Comparison of ENCODE assay signal across 9 cellular contexts in the genomic region with DNA sequence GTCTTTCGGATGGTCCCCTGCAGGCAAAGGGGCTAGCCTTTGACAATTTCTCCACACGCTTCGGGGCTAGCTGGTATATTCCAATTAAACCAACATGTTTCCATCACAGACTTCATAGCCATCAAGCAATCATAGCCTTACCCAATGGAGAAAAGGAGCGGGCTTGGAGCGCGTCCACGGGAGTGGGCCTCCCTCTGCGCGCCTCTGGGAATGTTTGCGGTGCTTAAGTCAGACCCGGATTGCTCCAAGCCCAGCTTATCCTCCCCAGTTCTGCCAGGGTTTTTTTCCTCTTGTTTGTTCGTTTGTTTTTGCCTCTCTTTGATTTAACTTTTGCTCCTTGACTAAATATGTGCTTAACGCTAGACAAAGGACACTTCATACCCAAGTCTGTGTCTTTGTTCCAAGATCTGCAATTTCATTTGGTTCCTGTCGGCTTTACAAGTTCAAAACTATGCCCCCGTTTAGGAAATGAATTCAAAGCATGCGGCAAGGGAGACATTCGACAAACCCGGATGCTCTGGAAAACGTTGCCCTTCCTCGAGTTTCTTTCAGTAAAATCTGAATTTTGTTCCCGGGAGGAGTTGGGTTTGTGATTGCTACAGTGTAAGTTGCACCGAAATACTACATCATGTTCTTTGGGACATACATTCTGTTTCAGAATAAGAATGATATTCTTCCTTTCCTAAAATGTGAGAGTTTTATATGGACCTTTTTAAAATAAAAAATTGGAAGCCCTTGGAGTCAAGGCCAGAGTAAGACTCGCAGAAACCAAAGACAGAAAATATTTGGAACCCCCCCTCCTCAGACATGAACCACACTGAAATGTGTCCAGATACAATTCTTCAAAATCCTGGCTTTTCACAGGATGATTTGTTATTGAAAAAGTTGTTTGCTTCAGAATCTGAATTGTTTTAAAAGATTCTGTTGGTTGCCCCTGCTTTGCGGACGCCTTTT. TPM values are rescaled to one million over a fixed set of nuclear protein-coding genes. Genes with fewer than 3 reads are reported as not detected.
A peak's percentile ranks its signal among the peaks of the same experiment; 100 is the strongest.
DNase-seq lines count a peak whose midpoint lies in the region; ATAC-seq lines count a peak whose summit lies in the region.
"Had no signal": no experiment of that assay in that cellular context is flagged by ENCODE, and none has a peak within 500 bp of the region (broad histone marks: within the 10 kb centered on the region; RNA-seq: fewer than 3 reads in every experiment).

No MANE protein-coding gene starts in this region.

- H3K4me1 Mint-ChIP-seq in T-helper 17 cell = peaks cover 11% of the 10 kb centered on the region

- H3K36me3 Mint-ChIP-seq in T-helper 17 cell (ENCODE audit: low read depth) = no peaks in the 10 kb centered on the region

- ATAC-seq in T-helper 17 cell = no peak
- no peak for ATAC-seq in HG03565 (IDR thresholded peaks at IDR 0.05; ENCODE audit: unreplicated experiment)

- H3K27me3 Mint-ChIP-seq in T-helper 17 cell = peaks cover 28% of the 10 kb centered on the region

- H3K27ac Mint-ChIP-seq in T-helper 17 cell = peak overlapping the region; percentile 16

- H3K9me3 ChIP-seq in T-helper 17 cell (ENCODE audit: control insufficient read depth, low read length, poor library complexity, severe bottlenecking) = no peaks in the 10 kb centered on the region

- DNase-seq in Daoy (ENCODE audit: low read depth) (peak; percentile 13), T-helper 17 cell (no peak), globus pallidus (ENCODE audit: low spot score) (peak; percentile 6), retina (peak; percentile 56), NCI-H1105 (lab: John Stamatoyannopoulos, UW) (no peak), head of caudate nucleus (no peak)
- no peak for DNase-seq in activated CD4-positive, alpha-beta T cell treated with anti-CD3 and anti-CD28 coated beads for 4 hours

- intact Hi-C loops in head of caudate nucleus (cut with DNase I) = no loop called here

- H3K4me3 Mint-ChIP-seq in T-helper 17 cell = peak overlapping the region; percentile 89

RNA-seq across cellular contexts. Expression of a gene that starts 0.9 kb away (rescaled TPM):
- 12.6 and 13.4 TPM in 2 replicates for total RNA-seq in Daoy (2014; rRNA removed; shearing (Covaris generic))
- total RNA-seq in T-helper 17 cell = under 1 TPM; 0.37 to 0.73 TPM
- total RNA-seq: LHCN-M2 had no signal

RNA-seq across cellular contexts. Expression of a gene that starts 54.7 kb away (rescaled TPM):
- total RNA-seq in Daoy (2014; rRNA removed; shearing (Covaris generic)) = 0.23 and 0.63 TPM in 2 replicates
- total RNA-seq in T-helper 17 cell = 1 to 10 TPM; 2.0 to 2.2 TPM
- total RNA-seq: LHCN-M2 had no signal

Comparison
In these comparisons a context has a peak if more than half of its experiments do, and no peak if none do; other contexts are left out.
1. DNase-seq: peak in Daoy (single experiment), globus pallidus (single experiment) and retina (single experiment); none in T-helper 17 cell (0 of 3), NCI-H1105 (single experiment), head of caudate nucleus (0 of 42) and activated CD4-positive, alpha-beta T cell treated with anti-CD3 and anti-CD28 coated beads for 4 hours (0 of 2).